Comparison of ENCODE assay signal across 8 cellular contexts in genomic region chr1:110875216-110875731, GRCh38. TPM values are rescaled to one million over a fixed set of nuclear protein-coding genes. Genes with fewer than 3 reads are reported as not detected.
A peak's percentile ranks its signal among the peaks of the same experiment; 100 is the strongest.
DNase-seq lines count a peak whose midpoint lies in the region; ATAC-seq and TF ChIP-seq lines count a peak whose summit lies in the region.

No MANE protein-coding gene starts in this region.

- H3K27me3 Mint-ChIP-seq in activated T-helper 2 cell treated with anti-CD3 and anti-CD28 coated beads, Interferon-gamma antibody, Interleukin-2, Interleukin-4, amounts not matched to agents 10 μg/mL and 5 μg/mL and 100 μg/mL, durations not matched to agents 14 hours and 24 hours and 36 hours (ENCODE audit: low read depth): no peaks in the 10 kb centered on the region
- H3K27me3 Mint-ChIP-seq in endodermal cell (ENCODE audit: insufficient read depth): no peaks in the 10 kb centered on the region

- H3K4me1 ChIP-seq in Loucy (ENCODE audit: insufficient read depth, low read length, poor library complexity, severe bottlenecking) (peaks cover 69% of the 10 kb centered on the region), neuronal stem cell (ENCODE audit: control insufficient read depth in 2 of 2, insufficient read depth in 1 of 2, low read depth in 1 of 2, low read length in 2 of 2) (no peaks in the 10 kb centered on the region), endodermal cell (ENCODE audit: control insufficient read depth, insufficient read depth, low read length) (peaks cover 22% of the 10 kb centered on the region)

- H3K27ac ChIP-seq in neuronal stem cell (replicated peaks; ENCODE audit: low read length): no peak overlapping the region
- H3K27ac ChIP-seq in endodermal cell (ENCODE audit: low read depth, low read length): no peak overlapping the region

- no peaks in the 10 kb centered on the region for H3K36me3 ChIP-seq in Loucy (ENCODE audit: insufficient read depth, low read length)
- H3K36me3 ChIP-seq in neuronal stem cell (replicated peaks in 1 of 2; ENCODE audit: control insufficient read depth in 2 of 2, insufficient read depth in 2 of 2, low read length in 2 of 2): no peaks in the 10 kb centered on the region
- H3K36me3 ChIP-seq in endodermal cell (ENCODE audit: control insufficient read depth, insufficient read depth, low read length): no peaks in the 10 kb centered on the region

- intact Hi-C loops in activated T-helper 2 cell treated with anti-CD3 and anti-CD28 coated beads, Interferon-gamma antibody, Interleukin-2, Interleukin-4, amounts not matched to agents 10 μg/mL and 5 μg/mL and 100 μg/mL, durations not matched to agents 14 hours and 24 hours and 36 hours (cut with micrococcal nuclease): loop anchor here (2.0 to 10.0 kb wide), 6 partner anchors 228 to 750 kb away; partner anchors contain the start of gene C1orf162

- peaks cover 45% of the 10 kb centered on the region for H3K36me3 Mint-ChIP-seq in activated T-helper 2 cell treated with anti-CD3 and anti-CD28 coated beads, Interferon-gamma antibody, Interleukin-2, Interleukin-4, amounts not matched to agents 10 μg/mL and 5 μg/mL and 100 μg/mL, durations not matched to agents 14 hours and 24 hours and 36 hours (ENCODE audit: low read depth)
- H3K36me3 Mint-ChIP-seq in endodermal cell (ENCODE audit: low read depth): no peaks in the 10 kb centered on the region

- peak overlapping the region; percentile 75 for H2BK12ac ChIP-seq in neuronal stem cell (ENCODE audit: low read length)

- no peaks in the 10 kb centered on the region for H3K9me3 Mint-ChIP-seq in activated T-helper 2 cell treated with anti-CD3 and anti-CD28 coated beads, Interferon-gamma antibody, Interleukin-2, Interleukin-4, amounts not matched to agents 10 μg/mL and 5 μg/mL and 100 μg/mL, durations not matched to agents 14 hours and 24 hours and 36 hours
- no peaks in the 10 kb centered on the region for H3K9me3 Mint-ChIP-seq in endodermal cell

- peaks cover 70% of the 10 kb centered on the region for H3K79me2 ChIP-seq in Loucy (ENCODE audit: insufficient read depth, low read length)

- peak overlapping the region; percentile 98 for H3K4me3 Mint-ChIP-seq in activated T-helper 2 cell treated with anti-CD3 and anti-CD28 coated beads, Interferon-gamma antibody, Interleukin-2, Interleukin-4, amounts not matched to agents 10 μg/mL and 5 μg/mL and 100 μg/mL, durations not matched to agents 14 hours and 24 hours and 36 hours (ENCODE audit: low read depth)
- H3K4me3 Mint-ChIP-seq in endodermal cell: no peak overlapping the region

- peak overlapping the region; percentile 98 for H3K27ac Mint-ChIP-seq in activated T-helper 2 cell treated with anti-CD3 and anti-CD28 coated beads, Interferon-gamma antibody, Interleukin-2, Interleukin-4, amounts not matched to agents 10 μg/mL and 5 μg/mL and 100 μg/mL, durations not matched to agents 14 hours and 24 hours and 36 hours
- H3K27ac Mint-ChIP-seq in endodermal cell: no peak overlapping the region

- H4K91ac ChIP-seq in neuronal stem cell (ENCODE audit: low read depth, low read length, poor library complexity): no peak overlapping the region

- H3K18ac ChIP-seq in neuronal stem cell (ENCODE audit: low read length): peak overlapping the region; percentile 52

- no peak overlapping the region for H3K23ac ChIP-seq in neuronal stem cell (ENCODE audit: low read depth, low read length, poor library complexity)

- H3K9me3 ChIP-seq in Loucy (ENCODE audit: insufficient read depth, low read depth, low read length) (no peaks in the 10 kb centered on the region), neuronal stem cell (replicated peaks in 1 of 2; ENCODE audit: control insufficient read depth in 2 of 2, insufficient read depth in 1 of 2, low read depth in 1 of 2, low read length in 2 of 2) (peaks cover 0 to 2% of the 10 kb centered on the region in 2 donors), endodermal cell (ENCODE audit: control insufficient read depth, low read length) (no peaks in the 10 kb centered on the region)

- H3K4me2 ChIP-seq in Loucy (ENCODE audit: low read depth, low read length, poor library complexity, severe bottlenecking) (peak overlapping the region; percentile 95), neuronal stem cell (ENCODE audit: insufficient read depth, low read length, poor library complexity, severe bottlenecking) (no peak overlapping the region)

- H3K4ac ChIP-seq in neuronal stem cell (ENCODE audit: low read length): no peak overlapping the region

- peaks cover 47% of the 10 kb centered on the region for H3K4me1 Mint-ChIP-seq in activated T-helper 2 cell treated with anti-CD3 and anti-CD28 coated beads, Interferon-gamma antibody, Interleukin-2, Interleukin-4, amounts not matched to agents 10 μg/mL and 5 μg/mL and 100 μg/mL, durations not matched to agents 14 hours and 24 hours and 36 hours (ENCODE audit: low read depth)
- H3K4me1 Mint-ChIP-seq in endodermal cell: peaks cover 16% of the 10 kb centered on the region

- peak overlapping the region; percentile 49 for H2BK5ac ChIP-seq in neuronal stem cell (ENCODE audit: low read length)

- H3K4me3 ChIP-seq in Loucy (ENCODE audit: low read length, poor library complexity, severe bottlenecking) (peak overlapping the region; percentile 88), neuronal stem cell (ENCODE audit: low read length in 2 of 2) (no peak overlapping the region), endodermal cell (ENCODE audit: low read length) (no peak overlapping the region)

- peaks cover 31% of the 10 kb centered on the region for H4K20me1 ChIP-seq in Loucy (ENCODE audit: insufficient read depth, low read length, poor library complexity, severe bottlenecking)

- H3K9me2 ChIP-seq in Loucy (replicated peaks; ENCODE audit: low read depth, low read length): no peaks in the 10 kb centered on the region

- H2BK120ac ChIP-seq in neuronal stem cell (ENCODE audit: low read depth, low read length): no peak overlapping the region

- H2AK5ac ChIP-seq in neuronal stem cell (ENCODE audit: low read depth, low read length): no peak overlapping the region

- H2BK15ac ChIP-seq in neuronal stem cell (ENCODE audit: low read length): no peak overlapping the region

- H3F3A ChIP-seq in Loucy (ENCODE audit: low read depth): peaks cover 7% of the 10 kb centered on the region; the same call in 1 of the 2 replicates

- TF ChIP-seq CTCF in Loucy (conservative IDR thresholded peaks at IDR 0.05; ENCODE audit: low read length): no peak
- no peak for TF ChIP-seq CTCF in endodermal cell (conservative IDR thresholded peaks at IDR 0.05)

- peak overlapping the region; percentile 63 for H3K14ac ChIP-seq in neuronal stem cell (ENCODE audit: low read length)

- WGBS in neuronal stem cell (ENCODE audit: extremely low coverage in 2 of 2, insufficient read length in 2 of 2, insufficient replicate concordance in 1 of 2), 2 donors: no CpG with 5 or more reads among the region's 3 CpGs
- 93 to 100% methylated on average over 1 to 3 of the region's 3 CpGs for WGBS in endodermal cell (ENCODE audit: insufficient coverage in 1 of 2, insufficient read length in 1 of 2), 2 experiments

- no peak overlapping the region for H4K8ac ChIP-seq in neuronal stem cell (ENCODE audit: low read depth, low read length)

- H3K27me3 ChIP-seq in Loucy (ENCODE audit: insufficient read depth, low read length, poor library complexity, severe bottlenecking) (no peaks in the 10 kb centered on the region), neuronal stem cell (ENCODE audit: control insufficient read depth in 3 of 3, insufficient read depth in 3 of 3, low read depth in 1 of 3, low read length in 3 of 3) (peaks cover 0 to 3% (median 0%) of the 10 kb centered on the region in 3 experiments), endodermal cell (ENCODE audit: control insufficient read depth, insufficient read depth, low read length, poor library complexity, severe bottlenecking) (no peaks in the 10 kb centered on the region)

- H2AFZ ChIP-seq in Loucy (ENCODE audit: low read length) (peak overlapping the region; percentile 58), neuronal stem cell (ENCODE audit: low read length) (no peak overlapping the region)

- peak; percentile 64 for DNase-seq in GF-D8 (lab: John Stamatoyannopoulos, UW)
- DNase-seq in activated T-helper 2 cell treated with anti-CD3 and anti-CD28 coated beads, Interferon-gamma antibody, Interleukin-2, Interleukin-4, amounts not matched to agents 10 μg/mL and 5 μg/mL and 100 μg/mL, durations not matched to agents 14 hours and 24 hours and 36 hours (ENCODE audit: low spot score): peak; percentile 52
- DNase-seq in neuronal stem cell (ENCODE audit: low spot score): no peak
- DNase-seq in NCI-H1105 (lab: John Stamatoyannopoulos, UW): no peak
- DNase-seq in endodermal cell: no peak
- no peak for DNase-seq in COLO668 (lab: John Stamatoyannopoulos, UW; ENCODE audit: unreplicated experiment)

- peak overlapping the region; percentile 83 for H3K9ac ChIP-seq in Loucy (ENCODE audit: low read depth, low read length, poor library complexity, severe bottlenecking)
- H3K9ac ChIP-seq in neuronal stem cell (ENCODE audit: low read depth, low read length, poor library complexity): no peak overlapping the region
- no peak overlapping the region for H3K9ac ChIP-seq in endodermal cell (ENCODE audit: extremely low read depth, low read length, poor library complexity, severe bottlenecking)

- H3K79me1 ChIP-seq in neuronal stem cell (ENCODE audit: low read depth, low read length): no peaks in the 10 kb centered on the region

- peak; percentile 42 for ATAC-seq in GM21390 (IDR thresholded peaks at IDR 0.05; ENCODE audit: unreplicated experiment)

RNA-seq across cellular contexts. Expression of gene CD53, which starts 2.3 kb away (rescaled TPM):
- total RNA-seq in activated T-helper 2 cell treated with anti-CD3 and anti-CD28 coated beads, Interferon-gamma antibody, Interleukin-2, Interleukin-4, amounts not matched to agents 10 μg/mL and 5 μg/mL and 100 μg/mL, durations not matched to agents 14 hours and 24 hours and 36 hours: 161 and 165 TPM in 2 replicates
- not detected for polyA plus RNA-seq in neuronal stem cell (2013, experiment 1 of 2)
- polyA plus RNA-seq in neuronal stem cell (2013, experiment 2 of 2): not detected
- total RNA-seq in endodermal cell: not detected
- 0.43 TPM for polyA plus RNA-seq in endodermal cell (2013, experiment 1 of 2)
- polyA plus RNA-seq in endodermal cell (2013, experiment 2 of 2): not detected

Comparison
In these comparisons a context has a peak if more than half of its experiments do, and no peak if none do; other contexts are left out.
1. DNase-seq: peak in GF-D8 (single experiment) and activated T-helper 2 cell treated with anti-CD3 and anti-CD28 coated beads, Interferon-gamma antibody, Interleukin-2, Interleukin-4, amounts not matched to agents 10 μg/mL and 5 μg/mL and 100 μg/mL, durations not matched to agents 14 hours and 24 hours and 36 hours (single experiment); none in neuronal stem cell (single experiment), NCI-H1105 (single experiment), endodermal cell (single experiment) and COLO668 (single experiment).
2. RNA of gene CD53, which starts 2.3 kb away (total RNA-seq): 161 to 165 TPM in activated T-helper 2 cell treated with anti-CD3 and anti-CD28 coated beads, Interferon-gamma antibody, Interleukin-2, Interleukin-4, amounts not matched to agents 10 μg/mL and 5 μg/mL and 100 μg/mL, durations not matched to agents 14 hours and 24 hours and 36 hours; not detected in endodermal cell; every median in the first group is over 100 times any median in the second.